Comparison of ENCODE assay signal across 1 cellular context in the genomic region with DNA sequence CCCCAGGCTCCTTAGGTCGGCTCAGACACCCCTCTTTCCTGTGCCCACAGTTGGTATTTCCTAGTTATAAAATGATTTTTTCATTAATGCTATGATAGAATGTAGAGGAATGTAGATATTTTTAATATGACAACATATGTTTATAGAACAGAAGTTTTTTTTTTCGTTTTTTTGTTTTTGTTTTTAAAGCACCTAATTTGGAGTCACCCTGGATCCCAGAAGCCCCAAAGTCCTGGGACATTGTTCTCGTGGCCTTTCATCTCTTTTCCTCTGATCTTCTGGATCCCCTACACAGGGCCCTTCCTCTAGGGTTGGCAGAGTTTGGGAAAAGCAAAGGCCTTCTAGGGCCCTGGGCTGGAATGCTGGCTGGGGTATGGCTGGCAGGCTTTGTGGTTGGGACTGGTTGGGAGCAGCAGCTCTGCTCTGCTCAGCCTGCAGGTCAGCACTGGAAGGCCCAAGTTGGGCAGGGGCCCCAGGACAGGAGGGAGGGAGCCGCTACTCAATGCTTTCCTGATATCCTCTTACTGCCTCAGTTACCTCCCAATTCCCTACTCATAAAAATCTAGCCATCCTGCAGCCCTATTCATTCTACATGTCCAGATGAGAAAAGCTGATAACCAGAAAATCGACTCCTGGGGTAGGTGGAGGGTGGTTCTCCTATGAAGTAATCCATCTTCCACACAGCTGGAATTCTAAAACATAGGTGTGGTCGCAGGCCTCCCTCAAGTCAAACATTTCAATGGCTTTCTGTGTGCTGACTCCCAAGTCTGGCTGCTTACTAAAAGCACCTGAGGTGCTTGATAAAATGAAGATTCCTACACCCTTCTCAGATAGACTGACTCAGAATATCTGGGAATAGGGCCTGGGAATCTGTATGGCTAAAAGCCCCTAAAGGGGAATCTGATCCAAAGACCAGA.
TF ChIP-seq lines count a peak whose summit lies in the region.

No MANE protein-coding gene starts in this region.

TF ChIP-seq in GM23338, 12 proteins besides CTCF, POLR2A, EP300 and RAD21 (continued from another document):
- TF ChIP-seq, protein P1, sequence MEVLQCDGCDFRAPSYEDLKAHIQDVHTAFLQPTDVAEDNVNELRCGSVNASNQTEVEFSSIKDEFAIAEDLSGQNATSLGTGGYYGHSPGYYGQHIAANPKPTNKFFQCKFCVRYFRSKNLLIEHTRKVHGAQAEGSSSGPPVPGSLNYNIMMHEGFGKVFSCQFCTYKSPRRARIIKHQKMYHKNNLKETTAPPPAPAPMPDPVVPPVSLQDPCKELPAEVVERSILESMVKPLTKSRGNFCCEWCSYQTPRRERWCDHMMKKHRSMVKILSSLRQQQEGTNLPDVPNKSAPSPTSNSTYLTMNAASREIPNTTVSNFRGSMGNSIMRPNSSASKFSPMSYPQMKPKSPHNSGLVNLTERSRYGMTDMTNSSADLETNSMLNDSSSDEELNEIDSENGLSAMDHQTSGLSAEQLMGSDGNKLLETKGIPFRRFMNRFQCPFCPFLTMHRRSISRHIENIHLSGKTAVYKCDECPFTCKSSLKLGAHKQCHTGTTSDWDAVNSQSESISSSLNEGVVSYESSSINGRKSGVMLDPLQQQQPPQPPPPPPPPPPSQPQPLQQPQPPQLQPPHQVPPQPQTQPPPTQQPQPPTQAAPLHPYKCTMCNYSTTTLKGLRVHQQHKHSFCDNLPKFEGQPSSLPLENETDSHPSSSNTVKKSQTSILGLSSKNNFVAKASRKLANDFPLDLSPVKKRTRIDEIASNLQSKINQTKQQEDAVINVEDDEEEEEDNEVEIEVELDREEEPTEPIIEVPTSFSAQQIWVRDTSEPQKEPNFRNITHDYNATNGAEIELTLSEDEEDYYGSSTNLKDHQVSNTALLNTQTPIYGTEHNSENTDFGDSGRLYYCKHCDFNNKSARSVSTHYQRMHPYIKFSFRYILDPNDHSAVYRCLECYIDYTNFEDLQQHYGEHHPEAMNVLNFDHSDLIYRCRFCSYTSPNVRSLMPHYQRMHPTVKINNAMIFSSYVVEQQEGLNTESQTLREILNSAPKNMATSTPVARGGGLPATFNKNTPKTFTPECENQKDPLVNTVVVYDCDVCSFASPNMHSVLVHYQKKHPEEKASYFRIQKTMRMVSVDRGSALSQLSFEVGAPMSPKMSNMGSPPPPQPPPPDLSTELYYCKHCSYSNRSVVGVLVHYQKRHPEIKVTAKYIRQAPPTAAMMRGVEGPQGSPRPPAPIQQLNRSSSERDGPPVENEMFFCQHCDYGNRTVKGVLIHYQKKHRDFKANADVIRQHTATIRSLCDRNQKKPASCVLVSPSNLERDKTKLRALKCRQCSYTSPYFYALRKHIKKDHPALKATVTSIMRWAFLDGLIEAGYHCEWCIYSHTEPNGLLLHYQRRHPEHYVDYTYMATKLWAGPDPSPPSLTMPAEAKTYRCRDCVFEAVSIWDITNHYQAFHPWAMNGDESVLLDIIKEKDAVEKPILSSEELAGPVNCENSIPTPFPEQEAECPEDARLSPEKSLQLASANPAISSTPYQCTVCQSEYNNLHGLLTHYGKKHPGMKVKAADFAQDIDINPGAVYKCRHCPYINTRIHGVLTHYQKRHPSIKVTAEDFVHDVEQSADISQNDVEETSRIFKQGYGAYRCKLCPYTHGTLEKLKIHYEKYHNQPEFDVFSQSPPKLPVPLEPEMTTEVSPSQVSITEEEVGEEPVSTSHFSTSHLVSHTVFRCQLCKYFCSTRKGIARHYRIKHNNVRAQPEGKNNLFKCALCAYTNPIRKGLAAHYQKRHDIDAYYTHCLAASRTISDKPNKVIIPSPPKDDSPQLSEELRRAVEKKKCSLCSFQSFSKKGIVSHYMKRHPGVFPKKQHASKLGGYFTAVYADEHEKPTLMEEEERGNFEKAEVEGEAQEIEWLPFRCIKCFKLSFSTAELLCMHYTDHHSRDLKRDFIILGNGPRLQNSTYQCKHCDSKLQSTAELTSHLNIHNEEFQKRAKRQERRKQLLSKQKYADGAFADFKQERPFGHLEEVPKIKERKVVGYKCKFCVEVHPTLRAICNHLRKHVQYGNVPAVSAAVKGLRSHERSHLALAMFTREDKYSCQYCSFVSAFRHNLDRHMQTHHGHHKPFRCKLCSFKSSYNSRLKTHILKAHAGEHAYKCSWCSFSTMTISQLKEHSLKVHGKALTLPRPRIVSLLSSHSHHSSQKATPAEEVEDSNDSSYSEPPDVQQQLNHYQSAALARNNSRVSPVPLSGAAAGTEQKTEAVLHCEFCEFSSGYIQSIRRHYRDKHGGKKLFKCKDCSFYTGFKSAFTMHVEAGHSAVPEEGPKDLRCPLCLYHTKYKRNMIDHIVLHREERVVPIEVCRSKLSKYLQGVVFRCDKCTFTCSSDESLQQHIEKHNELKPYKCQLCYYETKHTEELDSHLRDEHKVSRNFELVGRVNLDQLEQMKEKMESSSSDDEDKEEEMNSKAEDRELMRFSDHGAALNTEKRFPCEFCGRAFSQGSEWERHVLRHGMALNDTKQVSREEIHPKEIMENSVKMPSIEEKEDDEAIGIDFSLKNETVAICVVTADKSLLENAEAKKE (CRISPR knock-in tag; IDR thresholded peaks at IDR 0.05): no peak
- TF ChIP-seq STAT1 (IDR thresholded peaks at IDR 0.05; ENCODE audit: unreplicated experiment) (no peak), REST (IDR thresholded peaks at IDR 0.05; ENCODE audit: unreplicated experiment) (no peak), NANOG (IDR thresholded peaks at IDR 0.05; ENCODE audit: borderline replicate concordance) (no peak), POLR2AphosphoS5 (IDR thresholded peaks at IDR 0.05; ENCODE audit: low read depth) (no peak), EZH2 (IDR thresholded peaks at IDR 0.05; ENCODE audit: low read depth, unreplicated experiment) (no peak), EZH2phosphoT487 (IDR thresholded peaks at IDR 0.05; ENCODE audit: unreplicated experiment) (no peak), ZNF331 (CRISPR knock-in tag; IDR thresholded peaks at IDR 0.05; ENCODE audit: low read depth) (no peak), JUNB (IDR thresholded peaks at IDR 0.05; ENCODE audit: unreplicated experiment) (no peak)
